In genomic region chr3:124221286-124221821, GRCh38 we compare ENCODE assay signal across 17 cellular contexts.
DNase-seq lines count a peak whose midpoint lies in the region.
"Had no signal": no experiment of that assay in that cellular context is flagged by ENCODE, and none has a peak within 500 bp of the region (broad histone marks: within the 10 kb centered on the region; RNA-seq: fewer than 3 reads in every experiment).

No MANE protein-coding gene starts in this region.

- peak; percentile 69 for DNase-seq in Daoy (ENCODE audit: low read depth)
- peak; percentile 1 for DNase-seq in LHCN-M2 (ENCODE audit: low read depth)
- peak; percentile 3 for DNase-seq in NCI-H748 treated with DMSO at 0.1 percent for 48 hours (lab: John Stamatoyannopoulos, UW)
- DNase-seq in islet precursor cell: peak; percentile 55
- no peak for DNase-seq in activated naive CD4-positive, alpha-beta T cell treated with Interleukin-2 at 50 U/mL for 16 hours
- DNase-seq in SHP77 treated with DMSO at 0.1 percent for 48 hours (lab: John Stamatoyannopoulos, UW): no peak
- no peak for DNase-seq in nucleus accumbens (lab: John Stamatoyannopoulos, UW)
- DNase-seq: activated CD8-positive, alpha-beta memory T cell treated with anti-CD3 and anti-CD28 coated beads, Interleukin-2, amount 50 U/mL, for 4 hours; CD8-positive, alpha-beta T cell; heart left ventricle; lower lobe of right lung; NCI-H1105 treated with DMSO at 0.1 percent for 48 hours; retina; stimulated activated CD4-positive, alpha-beta T cell treated with anti-CD3 and anti-CD28 coated beads, Interleukin-4, amount 100 ng/mL, for 4 hours; stimulated activated naive CD8-positive, alpha-beta T cell treated with anti-CD3 and anti-CD28 coated beads, Interleukin-15, amount 100 ng/mL, for 72 hours; T-helper 17 cell; transverse colon had no signal

Comparison
In these comparisons a context has a peak if more than half of its experiments do, and no peak if none do; other contexts are left out.
1. DNase-seq: peak in Daoy (single experiment), LHCN-M2 (single experiment), NCI-H748 treated with DMSO at 0.1 percent for 48 hours (single experiment) and islet precursor cell (single experiment); none in activated naive CD4-positive, alpha-beta T cell treated with Interleukin-2 at 50 U/mL for 16 hours (single experiment), SHP77 treated with DMSO at 0.1 percent for 48 hours (single experiment) and nucleus accumbens (0 of 56).